ENCODE assay signal across 9 cellular contexts in genomic region chr19:44579663-44580365, GRCh38. TPM values are rescaled to one million over a fixed set of nuclear protein-coding genes. Genes with fewer than 3 reads are reported as not detected.
"Had no signal": no experiment of that assay in that cellular context is flagged by ENCODE, and none has a peak within 500 bp of the region (broad histone marks: within the 10 kb centered on the region; RNA-seq: fewer than 3 reads in every experiment).

No MANE protein-coding gene starts in this region.

- FAIRE-seq: H1, H54, HTR-8/SVneo had no signal

- H3K4me3 Mint-ChIP-seq: H9 had no signal

- H3K9ac ChIP-seq: GM23248 had no signal

- DNase-seq: GM23248, H9, HCEC 1CT, IMR-90, KBM-7 had no signal

- H3K27ac ChIP-seq: GM23248 had no signal

- H3K4me3 ChIP-seq: GM23248 had no signal

- H2AFZ ChIP-seq: GM23248 had no signal

- H3K9me3 Mint-ChIP-seq: H9 had no signal

- H3K27ac Mint-ChIP-seq: H9 had no signal

RNA-seq across cellular contexts. Expression of gene IGSF23, which starts 33.5 kb away (rescaled TPM):
- total RNA-seq: GM23248, H1, H9, HT-29, IMR-90 had no signal
- polyA plus RNA-seq: H1 had no signal

RNA-seq across cellular contexts. Expression of gene CEACAM20, which starts 50.3 kb away (rescaled TPM):
- total RNA-seq: GM23248, H1, H9, HT-29, IMR-90 had no signal
- polyA plus RNA-seq: GM23248, H1, IMR-90 had no signal
